25 cellular contexts compared by ENCODE assay signal in the genomic region with DNA sequence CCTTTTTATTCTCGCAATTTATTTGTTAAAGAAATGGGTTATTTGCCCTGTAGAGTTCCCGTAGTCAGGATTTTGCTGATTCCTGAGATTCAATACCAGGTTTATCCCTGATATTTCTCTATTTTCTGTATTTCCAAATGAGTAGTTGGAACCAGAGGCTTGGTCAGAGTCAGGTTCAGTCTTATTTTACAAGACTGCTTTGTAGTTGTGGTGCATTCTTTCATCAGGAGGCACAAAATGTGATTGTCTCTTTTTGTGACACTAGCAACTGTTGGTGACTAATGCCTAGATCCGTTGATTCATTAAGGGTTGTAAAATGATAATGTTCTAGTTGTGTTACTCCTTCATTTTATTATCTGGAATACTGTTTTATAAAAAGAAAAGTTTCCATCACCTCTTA.
DNase-seq lines count a peak whose midpoint lies in the region; ATAC-seq and TF ChIP-seq lines count a peak whose summit lies in the region.
"Had no signal": no experiment of that assay in that cellular context is flagged by ENCODE, and none has a peak within 500 bp of the region (broad histone marks: within the 10 kb centered on the region; RNA-seq: fewer than 3 reads in every experiment).

No MANE protein-coding gene starts in this region.

- H3K4me1 Mint-ChIP-seq in endodermal cell: no peaks in the 10 kb centered on the region
- H3K4me1 Mint-ChIP-seq: IgD-negative memory B cell had no signal

- ATAC-seq in GM21526 (IDR thresholded peaks at IDR 0.05; ENCODE audit: low FRiP score, unreplicated experiment) (no peak), GM21529 (IDR thresholded peaks at IDR 0.05; ENCODE audit: unreplicated experiment) (no peak)
- ATAC-seq: GM12878 had no signal

- in situ Hi-C loops in GM13977 (cut with MboI; ENCODE audit: low pct_unique_long_range_greater_than_20kb, low sequenced_read_pairs, unreplicated experiment): no loop called here

- H3K27ac Mint-ChIP-seq in endodermal cell: no peak overlapping the region
- H3K27ac Mint-ChIP-seq: HFFc6, IgD-negative memory B cell had no signal

- no peak overlapping the region for H2BK5ac ChIP-seq in mesendoderm (ENCODE audit: low read length)

- H3K27ac ChIP-seq in endodermal cell (ENCODE audit: low read depth, low read length) (no peak overlapping the region), mesendoderm (ENCODE audit: low read depth, low read length) (no peak overlapping the region)
- H3K27ac ChIP-seq: C4-2B, HL-60, Peyer's patch had no signal

- peak; percentile 13 for DNase-seq in D341Med (ENCODE audit: low spot score)
- DNase-seq in GM13977 (ENCODE audit: low spot score): peak; percentile 19
- DNase-seq in endodermal cell: no peak
- DNase-seq in mesendoderm: no peak
- no peak for DNase-seq in stimulated activated CD4-positive, alpha-beta T cell treated with anti-CD3 and anti-CD28 coated beads, Interleukin-2, amount 100 ng/mL, for 24 hours
- DNase-seq: AML-193; DMS 273 treated with DMSO at 0.1 percent for 48 hours; DND-41; H7; HFFc6; MM.1S; NCI-H1092 treated with DMSO at 0.1 percent for 48 hours; NCI-H2081 treated with DMSO at 0.1 percent for 48 hours; NCI-H510A; NCI-H748 treated with DMSO at 0.1 percent for 48 hours; NK-92 treated with Interleukin-12 subunit alpha and Interleukin-12 subunit beta, amount 100 ng/mL, for 24 hours; Right ventricle myocardium superior; SW 1271 had no signal

- H3K9ac ChIP-seq in endodermal cell (ENCODE audit: extremely low read depth, low read length, poor library complexity, severe bottlenecking) (no peak overlapping the region), mesendoderm (ENCODE audit: low read length) (no peak overlapping the region)

- H3K4me3 ChIP-seq in endodermal cell (ENCODE audit: low read length) (peak overlapping the region; percentile 37), mesendoderm (ENCODE audit: low read length) (peak overlapping the region; percentile 2)
- H3K4me3 ChIP-seq: GM12878, Peyer's patch had no signal

- no peak overlapping the region for H2BK120ac ChIP-seq in mesendoderm (ENCODE audit: low read depth, low read length)

- H3K4ac ChIP-seq in mesendoderm (ENCODE audit: low read depth, low read length): no peak overlapping the region

- H3K27me3 ChIP-seq in endodermal cell (ENCODE audit: control insufficient read depth, insufficient read depth, low read length, poor library complexity, severe bottlenecking) (no peaks in the 10 kb centered on the region), mesendoderm (ENCODE audit: insufficient read depth, low read length, poor library complexity) (no peaks in the 10 kb centered on the region)
- H3K27me3 ChIP-seq: Peyer's patch had no signal

- peaks cover 94% of the 10 kb centered on the region for H3K9me3 ChIP-seq in endodermal cell (ENCODE audit: control insufficient read depth, low read length)

- no peak overlapping the region for H3K4me2 ChIP-seq in mesendoderm (ENCODE audit: low read length)

- H4K8ac ChIP-seq in mesendoderm (ENCODE audit: low read depth, low read length): no peak overlapping the region

- 71 to 72% methylated on average over 3 of the region's 3 CpGs for WGBS in endodermal cell (ENCODE audit: insufficient coverage in 1 of 2, insufficient read length in 1 of 2), 2 experiments
- no CpG with 5 or more reads among the region's 3 CpGs for WGBS in mesendoderm (ENCODE audit: extremely low coverage, insufficient coverage, low lambda C conversion rate)

- no peaks in the 10 kb centered on the region for H3K36me3 Mint-ChIP-seq in endodermal cell (ENCODE audit: low read depth)
- H3K36me3 Mint-ChIP-seq: IgD-negative memory B cell had no signal

- no peaks in the 10 kb centered on the region for H3K79me2 ChIP-seq in mesendoderm (ENCODE audit: control insufficient read depth, insufficient read depth, low read length)

- no peaks in the 10 kb centered on the region for H3K4me1 ChIP-seq in endodermal cell (ENCODE audit: control insufficient read depth, insufficient read depth, low read length)
- no peaks in the 10 kb centered on the region for H3K4me1 ChIP-seq in mesendoderm (ENCODE audit: control insufficient read depth, low read depth, low read length)
- H3K4me1 ChIP-seq: Peyer's patch had no signal

- no peak overlapping the region for H3K18ac ChIP-seq in mesendoderm (ENCODE audit: low read length)

- H4K5ac ChIP-seq in mesendoderm (ENCODE audit: low read length): no peak overlapping the region

- no peak overlapping the region for H3K23ac ChIP-seq in mesendoderm (ENCODE audit: low read length)

- H3K79me1 ChIP-seq in mesendoderm (ENCODE audit: low read length): no peaks in the 10 kb centered on the region

- H3K56ac ChIP-seq in mesendoderm (ENCODE audit: low read length): no peak overlapping the region

- no peak overlapping the region for H3K4me3 Mint-ChIP-seq in endodermal cell
- H3K4me3 Mint-ChIP-seq: HFFc6, IgD-negative memory B cell had no signal

- no peak for TF ChIP-seq CTCF in GM13977 (IDR thresholded peaks at IDR 0.05; ENCODE audit: extremely low read depth, insufficient read depth, missing control alignments)
- no peak for TF ChIP-seq CTCF in endodermal cell (conservative IDR thresholded peaks at IDR 0.05)

- no peak overlapping the region for H2AK5ac ChIP-seq in mesendoderm (ENCODE audit: low read length)

- H3K36me3 ChIP-seq in endodermal cell (ENCODE audit: control insufficient read depth, insufficient read depth, low read length) (no peaks in the 10 kb centered on the region), mesendoderm (ENCODE audit: control insufficient read depth, insufficient read depth, low read length) (no peaks in the 10 kb centered on the region)
- H3K36me3 ChIP-seq: Peyer's patch had no signal

- H2BK15ac ChIP-seq in mesendoderm (replicated peaks; ENCODE audit: low read depth): no peak overlapping the region

- no peaks in the 10 kb centered on the region for H3K9me3 Mint-ChIP-seq in endodermal cell
- H3K9me3 Mint-ChIP-seq: HFFc6, IgD-negative memory B cell had no signal

- H3K27me3 Mint-ChIP-seq in endodermal cell (ENCODE audit: insufficient read depth): no peaks in the 10 kb centered on the region
- H3K27me3 Mint-ChIP-seq: IgD-negative memory B cell had no signal

Comparison
In these comparisons a context has a peak if more than half of its experiments do, and no peak if none do; other contexts are left out.
1. DNase-seq: peak in D341Med (single experiment) and GM13977 (single experiment); none in endodermal cell (single experiment), mesendoderm (single experiment) and stimulated activated CD4-positive, alpha-beta T cell treated with anti-CD3 and anti-CD28 coated beads, Interleukin-2, amount 100 ng/mL, for 24 hours (0 of 2).